15 cellular contexts compared by ENCODE assay signal in the genomic region with DNA sequence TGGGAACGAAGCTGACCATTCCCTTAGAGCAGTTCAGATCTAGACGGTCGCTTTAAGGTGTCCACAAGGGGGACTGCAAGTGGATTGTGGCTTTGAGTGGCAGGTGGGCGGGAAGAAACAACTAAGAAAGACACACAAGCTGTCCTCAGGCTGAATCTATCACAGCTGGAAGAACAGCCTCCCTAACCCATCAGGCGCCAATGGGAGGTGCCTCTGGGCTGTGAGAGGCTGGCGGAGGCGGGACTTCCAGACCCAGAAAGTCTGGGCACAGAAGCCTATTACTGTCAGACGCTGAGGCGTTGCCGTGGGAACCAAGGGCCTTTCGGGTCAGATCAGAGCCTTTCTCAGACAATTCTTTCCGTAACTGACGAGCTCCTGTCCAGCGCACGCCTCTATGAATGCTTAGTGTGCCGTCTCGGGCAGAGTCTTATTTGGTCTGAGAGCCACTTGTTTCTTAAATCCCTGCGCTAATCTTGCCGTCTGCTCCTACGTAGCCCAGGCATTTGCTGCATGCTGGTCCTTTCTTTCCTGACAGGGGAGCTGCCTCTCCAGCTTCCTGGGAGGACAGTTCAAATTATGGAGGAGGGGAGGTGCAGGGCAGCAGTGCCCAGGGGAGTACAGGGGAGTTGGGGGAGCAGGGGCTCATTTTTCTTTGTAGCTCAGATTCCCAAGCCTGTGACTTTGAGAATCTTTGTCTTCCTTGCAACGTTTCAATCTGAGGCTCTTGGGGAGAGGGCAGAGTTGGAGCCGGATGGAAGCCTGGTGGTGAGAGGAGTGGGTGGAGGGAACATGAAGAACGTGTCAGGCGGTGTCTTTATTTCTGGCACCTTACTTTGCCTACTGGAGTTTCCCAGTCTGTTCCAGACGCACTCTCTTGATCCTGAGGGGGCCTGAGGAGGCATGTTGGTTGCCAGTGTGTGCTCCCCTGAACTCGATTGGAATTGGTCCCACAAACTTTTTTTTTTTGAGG.
A peak's percentile ranks its signal among the peaks of the same experiment; 100 is the strongest.
DNase-seq lines count a peak whose midpoint lies in the region; ATAC-seq, FAIRE-seq and TF ChIP-seq lines count a peak whose summit lies in the region.
"Had no signal": no experiment of that assay in that cellular context is flagged by ENCODE, and none has a peak within 500 bp of the region (broad histone marks: within the 10 kb centered on the region; RNA-seq: fewer than 3 reads in every experiment).

No MANE protein-coding gene starts in this region.

- H4K20me1 ChIP-seq in OCI-LY1 (ENCODE audit: insufficient read depth, low read length): no peaks in the 10 kb centered on the region

- no peak for TF ChIP-seq EP300 in A549 (IDR thresholded peaks at IDR 0.05)

- H3K36me3 ChIP-seq in OCI-LY1 (ENCODE audit: insufficient read depth, low read length): no peaks in the 10 kb centered on the region
- H3K36me3 ChIP-seq: SJSA1, thyroid gland had no signal

- WGBS in A549 (ENCODE audit: missing lambda C conversion rate): 9% methylated on average over 22 of the region's 26 CpGs

- no peaks in the 10 kb centered on the region for H3K79me2 ChIP-seq in OCI-LY1 (ENCODE audit: insufficient read depth, low read length)

- POLR2A ChIA-PET in A549 (lab: Yijun Ruan, JAX): no interaction called here

- TF ChIP-seq POLR2A in A549 (IDR thresholded peaks at IDR 0.05; ENCODE audit: low read length) (no peak), H54 (IDR thresholded peaks at IDR 0.05; ENCODE audit: low read depth, low read length) (no peak)

- intact Hi-C loops in dorsolateral prefrontal cortex (cut with DNase I): no loop called here

- ATAC-seq in A549 (peak; percentile 98 to 99), GM18868 (IDR thresholded peaks at IDR 0.05; ENCODE audit: unreplicated experiment) (no peak)
- ATAC-seq: activated CD4-positive, alpha-beta T cell treated with anti-CD3 and anti-CD28 coated beads for 36 hours; activated T-cell treated with anti-CD3 and anti-CD28 coated beads, Interleukin-2, amount 50 U/mL, for 4 hours had no signal

- CTCF ChIA-PET in A549 (lab: Yijun Ruan, JAX): no interaction called here

- H3K27ac ChIP-seq in A549 (0 out of 6 replicates have a peak overlapping the region, but pooled peaks of 1 of the 2 experiments have one; percentile 40), OCI-LY1 (ENCODE audit: low read depth, low read length, poor library complexity, severe bottlenecking) (no peak overlapping the region), dorsolateral prefrontal cortex (no peak overlapping the region)
- H3K27ac ChIP-seq: SJSA1, thyroid gland had no signal

- peak overlapping the region; percentile 46 for H3K4me3 ChIP-seq in A549
- no peak overlapping the region for H3K4me3 ChIP-seq in OCI-LY1 (ENCODE audit: low read depth, low read length, poor library complexity, severe bottlenecking)
- H3K4me3 ChIP-seq in dorsolateral prefrontal cortex: peak overlapping the region in 13 of 59 donors; percentile 7 to 37 (median 18)
- H3K4me3 ChIP-seq: SJSA1, thyroid gland had no signal

- H3K9me3 ChIP-seq in A549 (no peaks in the 10 kb centered on the region), OCI-LY1 (ENCODE audit: low read length) (no peaks in the 10 kb centered on the region)
- H3K9me3 ChIP-seq: SJSA1, thyroid gland had no signal

- H3K4me1 ChIP-seq in A549 (no peaks in the 10 kb centered on the region), OCI-LY1 (ENCODE audit: insufficient read depth, low read length, severe bottlenecking) (peaks cover 7% of the 10 kb centered on the region)
- H3K4me1 ChIP-seq: SJSA1, thyroid gland had no signal

- DNase-seq in A549 (ENCODE audit: low read depth in 1 of 2, low spot score in 1 of 2) (peak; percentile 72 to 88), H54 (ENCODE audit: insufficient read length, low spot score) (peak; percentile 23), dorsolateral prefrontal cortex (peak in 8 of 10 donors; percentile 16 to 62 (median 54)), HPDE6-E6E7 (ENCODE audit: extremely low spot score) (no peak), CD1c-positive myeloid dendritic cell (ENCODE audit: extremely low spot score) (no peak)
- DNase-seq in activated T-cell treated with anti-CD3 and anti-CD28 coated beads, Interleukin-2, amount 50 U/mL, for 1 hour: no peak
- DNase-seq: activated CD4-positive, alpha-beta T cell treated with anti-CD3 and anti-CD28 coated beads for 36 hours; activated T-cell treated with anti-CD3 and anti-CD28 coated beads, Interleukin-2, amount 50 U/mL, for 4 hours; AML-193; central memory CD4-positive, alpha-beta T cell; thyroid gland had no signal

- H3K9ac ChIP-seq in OCI-LY1 (ENCODE audit: low read length): no peak overlapping the region

- FAIRE-seq in A549 (lab: Jason Lieb, UNC) (no peak), H54 (lab: Jason Lieb, UNC) (no peak)
- FAIRE-seq: endothelial cell of umbilical vein had no signal

- no peak for TF ChIP-seq RAD21 in A549 (conservative IDR thresholded peaks at IDR 0.05 in 1 of 2, IDR thresholded peaks at IDR 0.05 in 1 of 2)

- no peaks in the 10 kb centered on the region for H3K9me2 ChIP-seq in OCI-LY1 (ENCODE audit: low read depth, low read length)

- H3K27me3 ChIP-seq in OCI-LY1 (ENCODE audit: insufficient read depth, low read length) (no peaks in the 10 kb centered on the region), dorsolateral prefrontal cortex (peaks cover 0 to 38% (median 0%) of the 10 kb centered on the region in 45 donors)
- H3K27me3 ChIP-seq: SJSA1, thyroid gland had no signal

- H3F3A ChIP-seq in OCI-LY1 (ENCODE audit: insufficient read depth, low read length): no peaks in the 10 kb centered on the region

- no peak overlapping the region for H2AFZ ChIP-seq in OCI-LY1 (ENCODE audit: low read length)

- H3K4me2 ChIP-seq in A549 (peak overlapping the region; percentile 86), OCI-LY1 (ENCODE audit: low read length) (peak overlapping the region; percentile 23; the same call in 1 of the 2 replicates)

- TF ChIP-seq CTCF in A549 (IDR thresholded peaks at IDR 0.05) (no peak), OCI-LY1 (IDR thresholded peaks at IDR 0.05; ENCODE audit: low read length) (no peak; the same call in 1 of the 2 replicates), dorsolateral prefrontal cortex (IDR thresholded peaks at IDR 0.05 in 54 of 56, conservative IDR thresholded peaks at IDR 0.05 in 2 of 56; ENCODE audit: low read depth in 1 of 56, partially characterized antibody in 56 of 56) (peak in 2 of 56 donors; percentile 12 to 13)

TF ChIP-seq in A549, 52 proteins besides CTCF, POLR2A, EP300 and RAD21:
- no peak for TF ChIP-seq JUN (IDR thresholded peaks at IDR 0.05)
- no peak for TF ChIP-seq HEYL (CRISPR knock-in tag; IDR thresholded peaks at IDR 0.05)
- no peak for TF ChIP-seq RFX5 (IDR thresholded peaks at IDR 0.05)
- TF ChIP-seq RCOR1 (IDR thresholded peaks at IDR 0.05; ENCODE audit: low read depth, low read length): no peak
- TF ChIP-seq, protein P1, sequence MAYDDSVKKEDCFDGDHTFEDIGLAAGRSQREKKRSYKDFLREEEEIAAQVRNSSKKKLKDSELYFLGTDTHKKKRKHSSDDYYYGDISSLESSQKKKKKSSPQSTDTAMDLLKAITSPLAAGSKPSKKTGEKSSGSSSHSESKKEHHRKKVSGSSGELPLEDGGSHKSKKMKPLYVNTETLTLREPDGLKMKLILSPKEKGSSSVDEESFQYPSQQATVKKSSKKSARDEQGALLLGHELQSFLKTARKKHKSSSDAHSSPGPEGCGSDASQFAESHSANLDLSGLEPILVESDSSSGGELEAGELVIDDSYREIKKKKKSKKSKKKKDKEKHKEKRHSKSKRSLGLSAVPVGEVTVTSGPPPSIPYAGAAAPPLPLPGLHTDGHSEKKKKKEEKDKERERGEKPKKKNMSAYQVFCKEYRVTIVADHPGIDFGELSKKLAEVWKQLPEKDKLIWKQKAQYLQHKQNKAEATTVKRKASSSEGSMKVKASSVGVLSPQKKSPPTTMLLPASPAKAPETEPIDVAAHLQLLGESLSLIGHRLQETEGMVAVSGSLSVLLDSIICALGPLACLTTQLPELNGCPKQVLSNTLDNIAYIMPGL (CRISPR knock-in tag; IDR thresholded peaks at IDR 0.05; ENCODE audit: borderline replicate concordance): no peak
- TF ChIP-seq ZFP36 (IDR thresholded peaks at IDR 0.05; ENCODE audit: borderline replicate concordance, partially characterized antibody): no peak
- TF ChIP-seq, protein P2, sequence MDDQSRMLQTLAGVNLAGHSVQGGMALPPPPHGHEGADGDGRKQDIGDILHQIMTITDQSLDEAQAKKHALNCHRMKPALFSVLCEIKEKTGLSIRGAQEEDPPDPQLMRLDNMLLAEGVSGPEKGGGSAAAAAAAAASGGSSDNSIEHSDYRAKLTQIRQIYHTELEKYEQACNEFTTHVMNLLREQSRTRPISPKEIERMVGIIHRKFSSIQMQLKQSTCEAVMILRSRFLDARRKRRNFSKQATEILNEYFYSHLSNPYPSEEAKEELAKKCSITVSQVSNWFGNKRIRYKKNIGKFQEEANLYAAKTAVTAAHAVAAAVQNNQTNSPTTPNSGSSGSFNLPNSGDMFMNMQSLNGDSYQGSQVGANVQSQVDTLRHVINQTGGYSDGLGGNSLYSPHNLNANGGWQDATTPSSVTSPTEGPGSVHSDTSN (IDR thresholded peaks at IDR 0.05): peak; percentile 79
- TF ChIP-seq, protein P3, sequence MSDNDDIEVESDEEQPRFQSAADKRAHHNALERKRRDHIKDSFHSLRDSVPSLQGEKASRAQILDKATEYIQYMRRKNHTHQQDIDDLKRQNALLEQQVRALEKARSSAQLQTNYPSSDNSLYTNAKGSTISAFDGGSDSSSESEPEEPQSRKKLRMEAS (IDR thresholded peaks at IDR 0.05): no peak
TF ChIP-seq in A549: peak in this region for 1.

Comparison
In these comparisons a context has a peak if more than half of its experiments do, and no peak if none do; other contexts are left out.
1. DNase-seq: peak in A549 (2 of 2), H54 (single experiment) and dorsolateral prefrontal cortex (8 of 10); none in HPDE6-E6E7 (single experiment), activated T-cell treated with anti-CD3 and anti-CD28 coated beads, Interleukin-2, amount 50 U/mL, for 1 hour (single experiment) and CD1c-positive myeloid dendritic cell (single experiment).